ENCODE assay signal across 8 cellular contexts in genomic region chr15:56365075-56365711, GRCh38. TPM values are rescaled to one million over a fixed set of nuclear protein-coding genes. Genes with fewer than 3 reads are reported as not detected.
A peak's percentile ranks its signal among the peaks of the same experiment; 100 is the strongest.
DNase-seq lines count a peak whose midpoint lies in the region; TF ChIP-seq lines count a peak whose summit lies in the region.

Gene TEX9 (plus strand): TSS chr15:56365426. CDS start chr15:56365451, 25 bp downstream.

- H3K27me3 ChIP-seq in MG63 (no peaks in the 10 kb centered on the region), cardiac muscle cell (no peaks in the 10 kb centered on the region), parathyroid adenoma (ENCODE audit: control insufficient read depth, insufficient read depth, low read length) (no peaks in the 10 kb centered on the region), tibial nerve (no peaks in the 10 kb centered on the region)

- TF ChIP-seq POLR2A in tibial nerve (IDR thresholded peaks at IDR 0.05), result no peak

- H3K27ac ChIP-seq in cardiac muscle cell (peak within 1 kb of the TSS; percentile 76), parathyroid adenoma (peak within 1 kb of the TSS; percentile 49), tibial nerve (peak within 1 kb of the TSS in 2 of 4 donors; percentile 42 to 53)

- peak in 1 of 2 donors; percentile 33 for TF ChIP-seq EP300 in tibial nerve (IDR thresholded peaks at IDR 0.05)

- H3K4me1 Mint-ChIP-seq in activated naive CD8-positive, alpha-beta T cell (ENCODE audit: low read depth), result peaks cover 9% of the 10 kb centered on the region

- DNase-seq in GM04503 (ENCODE audit: low read depth) (peak; percentile 42), HCEC 1CT (peak; percentile 87), MG63 (peak; percentile 87), SK-N-DZ (ENCODE audit: low spot score) (peak; percentile 86), cardiac muscle cell (ENCODE audit: low read depth in 1 of 2, low spot score in 1 of 2) (peak; percentile 88 to 94), tibial nerve (ENCODE audit: low spot score in 2 of 2) (peak; percentile 68 to 71)

- 0 to 1% methylated on average over 26 to 40 of the region's 45 CpGs for WGBS in tibial nerve, 2 donors

- no peak within 1 kb of the TSS for H3K27ac Mint-ChIP-seq in activated naive CD8-positive, alpha-beta T cell

- peak within 1 kb of the TSS; percentile 62 for H3K4me2 ChIP-seq in parathyroid adenoma (ENCODE audit: low read length)

- H3K9me3 ChIP-seq in MG63 (peaks cover 5% of the 10 kb centered on the region), cardiac muscle cell (ENCODE audit: low read depth) (no peaks in the 10 kb centered on the region), parathyroid adenoma (ENCODE audit: control insufficient read depth, low read length) (no peaks in the 10 kb centered on the region), tibial nerve (peaks cover 0 to 4% (median 2%) of the 10 kb centered on the region in 4 donors)

- H3K36me3 ChIP-seq in MG63, result no peaks in the 10 kb centered on the region
- H3K36me3 ChIP-seq in cardiac muscle cell, result no peaks in the 10 kb centered on the region
- H3K36me3 ChIP-seq in parathyroid adenoma (ENCODE audit: control insufficient read depth, insufficient read depth, low read length), result no peaks in the 10 kb centered on the region
- H3K36me3 ChIP-seq in tibial nerve, result no peaks in the 10 kb centered on the region

- peak within 1 kb of the TSS; percentile 91 for H2AFZ ChIP-seq in parathyroid adenoma

- no peak within 1 kb of the TSS for H3K9ac ChIP-seq in parathyroid adenoma

- peaks cover 12% of the 10 kb centered on the region for H3K27me3 Mint-ChIP-seq in activated naive CD8-positive, alpha-beta T cell

- peaks cover 2% of the 10 kb centered on the region for H3K79me2 ChIP-seq in parathyroid adenoma

- TF ChIP-seq CTCF in cardiac muscle cell (IDR thresholded peaks at IDR 0.05; ENCODE audit: low read depth, low read length) (no peak), parathyroid adenoma (IDR thresholded peaks at IDR 0.05) (no peak), tibial nerve (IDR thresholded peaks at IDR 0.05) (no peak)

- H3K4me3 ChIP-seq in MG63 (peak within 1 kb of the TSS; percentile 56), cardiac muscle cell (peak within 1 kb of the TSS; percentile 66), parathyroid adenoma (ENCODE audit: low read depth, low read length) (peak within 1 kb of the TSS; percentile 72), tibial nerve (peak within 1 kb of the TSS; percentile 45 to 77 (median 61))

- peak within 1 kb of the TSS; percentile 88 for H3K4me3 Mint-ChIP-seq in activated naive CD8-positive, alpha-beta T cell

- H3K9me3 Mint-ChIP-seq in activated naive CD8-positive, alpha-beta T cell (ENCODE audit: low read depth), result no peaks in the 10 kb centered on the region

- H3K36me3 Mint-ChIP-seq in activated naive CD8-positive, alpha-beta T cell, result no peaks in the 10 kb centered on the region

- H3K4me1 ChIP-seq in cardiac muscle cell (ENCODE audit: low read depth), result peaks cover 9% of the 10 kb centered on the region
- no peaks in the 10 kb centered on the region for H3K4me1 ChIP-seq in parathyroid adenoma
- peaks cover 0 to 19% (median 0%) of the 10 kb centered on the region in 4 donors for H3K4me1 ChIP-seq in tibial nerve

RNA-seq across cellular contexts. Expression of gene TEX9, which starts in this region (rescaled TPM):
- 4.3 TPM in 1 of 2 replicates, not detected in the other for total RNA-seq in MG63 (2014; rRNA removed; shearing (Covaris generic); ENCODE audit: low replicate concordance)
- polyA plus RNA-seq in SK-N-DZ (2014; cell fraction: cytosol; rRNA removed), result 8.8 and 9.7 TPM in 2 replicates
- 19.9 and 20.2 TPM in 2 replicates for polyA plus RNA-seq in SK-N-DZ (2014; cell fraction: nucleus; rRNA removed)
- total RNA-seq in cardiac muscle cell (7.4 and 9.2 TPM in 2 replicates), tibial nerve (10 to 100 TPM in 1 of 4 donors, 1 to 10 TPM in 3; 5.4 to 12.4 (median 6.6) TPM)
- 8.4 and 10.8 TPM in 2 replicates for polyA plus RNA-seq in cardiac muscle cell
